In the genomic region with DNA sequence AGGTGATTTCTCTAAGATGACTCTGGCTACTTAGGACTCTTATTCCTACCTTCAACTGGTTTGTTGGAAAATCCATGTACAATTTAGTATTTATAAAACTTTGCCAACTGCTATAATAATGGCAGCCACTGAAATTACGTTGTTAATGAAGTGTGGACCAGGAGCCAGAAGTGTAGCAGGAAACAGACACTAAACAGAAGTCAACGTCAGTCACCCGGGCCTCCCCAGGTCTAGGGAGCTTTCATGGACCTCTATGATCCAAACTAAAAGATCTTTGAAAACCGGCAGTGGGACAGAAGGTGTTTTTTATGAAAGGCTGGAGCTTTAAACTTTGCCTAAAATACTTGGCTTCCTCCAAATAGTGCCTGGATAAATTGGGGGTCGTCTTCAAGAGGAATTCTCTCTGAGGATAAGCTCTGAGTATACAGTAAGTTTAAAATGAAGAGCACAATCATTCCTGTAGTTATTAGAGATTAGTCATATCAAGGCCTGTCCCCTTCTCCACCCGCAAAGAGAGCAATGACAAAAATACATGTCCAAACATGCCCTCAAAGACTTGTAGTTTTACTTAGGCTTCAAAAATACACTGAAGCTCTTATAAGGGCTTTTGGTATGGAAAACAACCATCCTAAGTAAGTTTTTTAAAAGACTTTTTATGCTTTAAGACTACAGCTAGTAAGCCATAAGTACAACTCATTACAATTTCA, we compare ENCODE assay signal across 9 cellular contexts. TPM values are rescaled to one million over a fixed set of nuclear protein-coding genes. Genes with fewer than 3 reads are reported as not detected.
A peak's percentile ranks its signal among the peaks of the same experiment; 100 is the strongest.
DNase-seq lines count a peak whose midpoint lies in the region; ATAC-seq and TF ChIP-seq lines count a peak whose summit lies in the region.
"Had no signal": no experiment of that assay in that cellular context is flagged by ENCODE, and none has a peak within 500 bp of the region (broad histone marks: within the 10 kb centered on the region; RNA-seq: fewer than 3 reads in every experiment).

No MANE protein-coding gene starts in this region.

- in situ Hi-C loops in mammary epithelial cell (cut with MboI; ENCODE audit: low sequenced_read_pairs in 2 of 2) = loop anchor here in 1 of 2 donors (25.0 kb wide), 1 partner anchor 1472 kb away; no protein-coding TSS in a partner anchor

- H3K9ac ChIP-seq in mammary epithelial cell (ENCODE audit: insufficient read depth, low read length) (peak overlapping the region; percentile 79), skeletal muscle tissue (ENCODE audit: low read depth in 1 of 3, low read length in 3 of 3) (no peak overlapping the region)

- H3K36me3 ChIP-seq in mammary epithelial cell (ENCODE audit: insufficient read depth, low read length) (peaks cover 2% of the 10 kb centered on the region), skeletal muscle tissue (ENCODE audit: control insufficient read depth in 3 of 3, insufficient read depth in 3 of 3, low read length in 3 of 3) (peaks cover 5 to 8% (median 7%) of the 10 kb centered on the region in 3 donors)

- peaks cover 87% of the 10 kb centered on the region for H3K79me2 ChIP-seq in mammary epithelial cell (ENCODE audit: insufficient read depth, low read length)

- H3K4me3 ChIP-seq in mammary epithelial cell (replicated peaks in 1 of 3; ENCODE audit: insufficient read depth in 1 of 3, low read depth in 2 of 3, low read length in 3 of 3) (peak overlapping the region in 2 of 3 experiments; percentile 2 to 17), skeletal muscle tissue (ENCODE audit: low read length in 3 of 3) (no peak overlapping the region)

- TSS peak; percentile 52 for BruUV-seq in mammary epithelial cell (replicated peaks; lab: Mats Ljungman, UMichigan)

- H4K20me1 ChIP-seq in mammary epithelial cell (ENCODE audit: insufficient read depth, low read length) = no peaks in the 10 kb centered on the region

- H3K9me3 ChIP-seq in mammary epithelial cell (replicated peaks; ENCODE audit: insufficient read depth, low read length) (no peaks in the 10 kb centered on the region), skeletal muscle tissue (ENCODE audit: control insufficient read depth in 3 of 3, low read length in 3 of 3) (no peaks in the 10 kb centered on the region)

- H3K27me3 ChIP-seq in mammary epithelial cell (ENCODE audit: insufficient read depth, low read length) (no peaks in the 10 kb centered on the region), skeletal muscle tissue (ENCODE audit: control insufficient read depth in 3 of 3, insufficient read depth in 3 of 3, low read length in 3 of 3) (no peaks in the 10 kb centered on the region)

- CTCF ChIA-PET in mammary epithelial cell (lab: Charles Lee; ENCODE audit: low non-redundant PET) = no interaction called here

- intact Hi-C loops in mammary epithelial cell (cut with micrococcal nuclease) = loop anchor here (1.0 to 2.0 kb wide), 3 partner anchors 14 to 45 kb away; a partner anchor contains a TSS

- peak; percentile 63 for ATAC-seq in GM18907 (IDR thresholded peaks at IDR 0.05; ENCODE audit: unreplicated experiment)
- ATAC-seq in HG03103 (IDR thresholded peaks at IDR 0.05; ENCODE audit: low read depth, unreplicated experiment) = peak; percentile 56

- dilution Hi-C loops in mammary epithelial cell (cut with HindIII; ENCODE audit: low sequenced_read_pairs) = loop anchor here (10.0 kb wide), 1 partner anchor 49 kb away; no protein-coding TSS in a partner anchor

- H3K4me2 ChIP-seq in mammary epithelial cell (ENCODE audit: insufficient read depth, low read depth, low read length) = peak overlapping the region; percentile 77

- H3K4me1 ChIP-seq in mammary epithelial cell (ENCODE audit: insufficient read depth, low read length) (peaks cover 62% of the 10 kb centered on the region), skeletal muscle tissue (ENCODE audit: control insufficient read depth in 3 of 3, insufficient read depth in 3 of 3, low read length in 3 of 3) (peaks cover 42 to 64% (median 48%) of the 10 kb centered on the region in 3 donors)

- H3K27ac ChIP-seq in mammary epithelial cell (ENCODE audit: insufficient read depth, low read depth, low read length) = peak overlapping the region; percentile 97
- peak overlapping the region; percentile 22 for H3K27ac ChIP-seq in skeletal muscle tissue (ENCODE audit: low read depth, low read length)

- H2AFZ ChIP-seq in mammary epithelial cell (ENCODE audit: low read depth, low read length) = peak overlapping the region; percentile 63

- 1% methylated on average over 6 of the region's 6 CpGs for WGBS in mammary epithelial cell (ENCODE audit: low coverage, missing lambda C conversion rate)

- DNase-seq in mammary epithelial cell (peak; percentile 85), NCI-H1417 treated with DMSO at 0.1 percent for 48 hours (lab: John Stamatoyannopoulos, UW) (no peak), germinal center (ENCODE audit: low spot score) (no peak), GOT3 (lab: John Stamatoyannopoulos, UW) (no peak)
- no peak for DNase-seq in activated T-cell treated with anti-CD3 and anti-CD28 coated beads, Interleukin-2, amount 50 U/mL, for 48 hours
- DNase-seq: NCI-H774 had no signal

- TF ChIP-seq CTCF in mammary epithelial cell (conservative IDR thresholded peaks at IDR 0.05 in 1 of 2, IDR thresholded peaks at IDR 0.05 in 1 of 2; ENCODE audit: extremely low read depth in 1 of 2, insufficient read depth in 1 of 2, low read depth in 1 of 2, low read length in 2 of 2) = no peak

RNA-seq across cellular contexts. Expression of a gene that starts 34.6 kb away (rescaled TPM):
- total RNA-seq in mammary epithelial cell = 10 to 100 TPM; 20.2 to 25.0 TPM
- polyA plus RNA-seq in mammary epithelial cell = 5.4 TPM
- 10.9 TPM for polyA minus RNA-seq in mammary epithelial cell
- total RNA-seq in skeletal muscle tissue = 10.4 TPM

RNA-seq across cellular contexts. Expression of a gene that starts 35.0 kb away (rescaled TPM):
- total RNA-seq in mammary epithelial cell (10 to 100 TPM; 20.8 to 24.3 TPM), skeletal muscle tissue (23.5 TPM)
- polyA plus RNA-seq in mammary epithelial cell = 25.3 TPM
- polyA minus RNA-seq in mammary epithelial cell = 10.0 TPM

RNA-seq across cellular contexts. Expression of a gene that starts 59.2 kb away (rescaled TPM):
- total RNA-seq in mammary epithelial cell (1 to 10 TPM; 3.5 to 6.7 TPM), skeletal muscle tissue (5.2 TPM)
- polyA plus RNA-seq in mammary epithelial cell = 3.9 TPM
- polyA minus RNA-seq in mammary epithelial cell = not detected

RNA-seq across cellular contexts. Expression of a gene that starts 59.3 kb away (rescaled TPM):
- total RNA-seq in mammary epithelial cell = 10 to 100 TPM; 31.4 to 32.5 TPM
- polyA plus RNA-seq in mammary epithelial cell = 12.1 TPM
- 5.7 TPM for polyA minus RNA-seq in mammary epithelial cell
- total RNA-seq in skeletal muscle tissue = 11.5 TPM

Comparison
In these comparisons a context has a peak if more than half of its experiments do, and no peak if none do; other contexts are left out.
1. H3K4me3 ChIP-seq: peak in mammary epithelial cell (2 of 3); none in skeletal muscle tissue (0 of 3).